In the genomic region with DNA sequence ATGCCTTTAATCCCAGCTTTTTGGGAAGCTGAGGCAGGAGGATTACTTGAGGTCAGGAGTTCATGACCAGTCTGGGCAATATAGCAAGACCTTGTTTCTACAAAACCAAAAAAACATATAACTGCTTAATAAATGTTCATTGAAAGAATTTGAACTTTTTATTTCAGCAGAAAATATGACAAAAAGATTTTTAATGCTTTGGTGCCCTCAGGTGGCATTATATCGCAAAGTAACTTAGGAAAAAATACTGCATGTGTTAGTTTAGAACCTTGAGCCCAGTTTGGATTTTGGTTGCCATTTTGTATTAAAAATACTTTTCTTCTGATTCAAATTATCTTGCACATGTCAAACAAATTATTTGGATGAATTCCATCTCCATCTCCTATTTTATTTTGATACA, we compare ENCODE assay signal across 12 cellular contexts.
A peak's percentile ranks its signal among the peaks of the same experiment; 100 is the strongest.
DNase-seq lines count a peak whose midpoint lies in the region; ATAC-seq and TF ChIP-seq lines count a peak whose summit lies in the region.
"Had no signal": no experiment of that assay in that cellular context is flagged by ENCODE, and none has a peak within 500 bp of the region (broad histone marks: within the 10 kb centered on the region; RNA-seq: fewer than 3 reads in every experiment).

No MANE protein-coding gene starts in this region.

- WGBS in adrenal gland, 4 donors = 42 to 71% (median 59%) methylated on average over 1 of the region's 1 CpG
- 85% methylated on average over 1 of the region's 1 CpG for WGBS in right lobe of liver (ENCODE audit: insufficient coverage, low coverage, low lambda C conversion rate, missing lambda C conversion rate)

- intact Hi-C loops in adrenal gland (cut with DNase I) (loop anchor here (5.0 to 10.0 kb wide), 3 partner anchors 372 to 1002 kb away; a partner anchor contains a TSS), right lobe of liver (cut with DNase I) (no loop called here)

- H3K36me3 ChIP-seq in adrenal gland (replicated peaks in 1 of 2) (no peaks in the 10 kb centered on the region), right lobe of liver (no peaks in the 10 kb centered on the region)

- ATAC-seq in right lobe of liver (no peak), GM18873 (IDR thresholded peaks at IDR 0.05; ENCODE audit: low FRiP score, unreplicated experiment) (no peak), GM21717 (IDR thresholded peaks at IDR 0.05; ENCODE audit: unreplicated experiment) (no peak), GM21390 (IDR thresholded peaks at IDR 0.05; ENCODE audit: unreplicated experiment) (no peak)

- H3K4me1 ChIP-seq in adrenal gland (replicated peaks in 1 of 2) (no peaks in the 10 kb centered on the region), right lobe of liver (no peaks in the 10 kb centered on the region)

- DNase-seq in D341Med (ENCODE audit: low spot score) = peak; percentile 33
- peak; percentile 14 for DNase-seq in Jurkat, Clone E6-1 (ENCODE audit: low read depth, low spot score)
- no peak for DNase-seq in adrenal gland
- no peak for DNase-seq in right lobe of liver
- DNase-seq in SHP77 (lab: John Stamatoyannopoulos, UW) = no peak
- DNase-seq: activated CD4-positive, alpha-beta T cell treated with anti-CD3 and anti-CD28 coated beads for 1 hour; caudate nucleus; NCI-H2171 had no signal

- H3K27me3 ChIP-seq in adrenal gland = no peaks in the 10 kb centered on the region
- H3K27me3 ChIP-seq in right lobe of liver = no peaks in the 10 kb centered on the region

- H3K9me3 ChIP-seq in adrenal gland (replicated peaks in 1 of 3) = no peaks in the 10 kb centered on the region
- H3K9me3 ChIP-seq in right lobe of liver = no peaks in the 10 kb centered on the region

- TF ChIP-seq POLR2A in adrenal gland (IDR thresholded peaks at IDR 0.05) (no peak), right lobe of liver (IDR thresholded peaks at IDR 0.05) (no peak)

- TF ChIP-seq CTCF in adrenal gland (IDR thresholded peaks at IDR 0.05) (peak; percentile 11 to 54 (median 46)), right lobe of liver (IDR thresholded peaks at IDR 0.05) (peak; percentile 8 to 25 (median 12))

- no peak overlapping the region for H3K4me3 ChIP-seq in Jurkat, Clone E6-1 (ENCODE audit: low read length)
- no peak overlapping the region for H3K4me3 ChIP-seq in adrenal gland
- H3K4me3 ChIP-seq in right lobe of liver = no peak overlapping the region
- H3K4me3 ChIP-seq: lung had no signal

- H3K27ac ChIP-seq in adrenal gland (no peak overlapping the region), right lobe of liver (no peak overlapping the region)

Comparison
In these comparisons a context has a peak if more than half of its experiments do, and no peak if none do; other contexts are left out.
1. DNase-seq: peak in D341Med (single experiment) and Jurkat, Clone E6-1 (single experiment); none in adrenal gland (0 of 7), right lobe of liver (0 of 3) and SHP77 (0 of 2).
2. intact Hi-C loops: an anchor here in adrenal gland (5.0 to 10.0 kb wide); none called in right lobe of liver.